In genomic region chr17:29141484-29141835, GRCh38 we compare ENCODE assay signal across 10 cellular contexts. TPM values are rescaled to one million over a fixed set of nuclear protein-coding genes. Genes with fewer than 3 reads are reported as not detected.
DNase-seq lines count a peak whose midpoint lies in the region; ATAC-seq and TF ChIP-seq lines count a peak whose summit lies in the region.
"Had no signal": no experiment of that assay in that cellular context is flagged by ENCODE, and none has a peak within 500 bp of the region (broad histone marks: within the 10 kb centered on the region; RNA-seq: fewer than 3 reads in every experiment).

No MANE protein-coding gene starts in this region.

- DNase-seq in activated CD4-positive, alpha-beta T cell treated with anti-CD3 and anti-CD28 coated beads for 48 hours, result peak; percentile 20
- no peak for DNase-seq in activated CD4-positive, alpha-beta T cell treated with anti-CD3 and anti-CD28 coated beads, Interleukin-2, amount 50 U/mL, for 4 hours
- DNase-seq in activated B cell treated with CpG ODN at 0.5 μM for 24 hours, result no peak
- DNase-seq in Ammon's horn (ENCODE audit: low spot score), result no peak
- DNase-seq in NCI-H2081 (lab: John Stamatoyannopoulos, UW), result no peak

- H3K27me3 ChIP-seq in iPS-15b (ENCODE audit: control insufficient read depth, insufficient read depth, low read length) (no peaks in the 10 kb centered on the region), stomach smooth muscle (ENCODE audit: control insufficient read depth in 1 of 2, insufficient read depth in 2 of 2, low read length in 2 of 2) (no peaks in the 10 kb centered on the region)

- H3K4me3 ChIP-seq in iPS-15b (ENCODE audit: low read depth, low read length) (no peak overlapping the region), stomach smooth muscle (ENCODE audit: low read length in 2 of 2) (peak overlapping the region in 1 of 2 donors; percentile 22)
- H3K4me3 ChIP-seq: A549, HAP-1 had no signal

- H3K27ac Mint-ChIP-seq in activated B cell treated with CpG ODN at 0.5 μM for 24 hours, result peak overlapping the region; percentile 97

- TF ChIP-seq CTCF in activated B cell treated with CpG ODN at 0.5 μM for 24 hours (IDR thresholded peaks at IDR 0.05), result no peak

- peaks cover 8% of the 10 kb centered on the region for H3K36me3 Mint-ChIP-seq in activated B cell treated with CpG ODN at 0.5 μM for 24 hours (ENCODE audit: low read depth)

- CTCF ChIA-PET in activated B cell treated with CpG ODN at 0.5 μM for 24 hours (lab: Charles Lee), result interaction anchor here (1.6 to 4.5 kb wide), 3 partner anchors 17 to 39 kb away, joined by 5 to 36 read pairs (median 7); partner anchors contain the start of gene MYO18A

- H3K9ac ChIP-seq in iPS-15b (ENCODE audit: low read depth, low read length), result peak overlapping the region; percentile 24
- H3K9ac ChIP-seq in stomach smooth muscle (ENCODE audit: low read length in 2 of 2), result peak overlapping the region in 1 of 2 donors; percentile 36

- H3K27me3 Mint-ChIP-seq in activated B cell treated with CpG ODN at 0.5 μM for 24 hours, result no peaks in the 10 kb centered on the region

- peaks cover 2% of the 10 kb centered on the region for H3K36me3 ChIP-seq in iPS-15b (ENCODE audit: control insufficient read depth, insufficient read depth, low read length)
- H3K36me3 ChIP-seq in stomach smooth muscle (ENCODE audit: control insufficient read depth in 2 of 2, insufficient read depth in 2 of 2, low read length in 2 of 2), result peaks cover 0 to 3% of the 10 kb centered on the region in 2 donors
- H3K36me3 ChIP-seq: HAP-1 had no signal

- peaks cover 75% of the 10 kb centered on the region for H3K4me1 Mint-ChIP-seq in activated B cell treated with CpG ODN at 0.5 μM for 24 hours

- intact Hi-C loops in activated B cell treated with CpG ODN at 0.5 μM for 24 hours (cut with micrococcal nuclease), result loop anchor here (2.0 to 10.0 kb wide), 4 partner anchors 153 to 473 kb away; partner anchors contain the start of genes ABHD15, NUFIP2, TAOK1 and TP53I13

- H3K9me3 ChIP-seq in iPS-15b (ENCODE audit: control insufficient read depth, insufficient read depth, low read length) (no peaks in the 10 kb centered on the region), stomach smooth muscle (ENCODE audit: control insufficient read depth in 2 of 2, low read length in 2 of 2) (no peaks in the 10 kb centered on the region)
- H3K9me3 ChIP-seq: A549, HAP-1 had no signal

- no peaks in the 10 kb centered on the region for H3K9me3 Mint-ChIP-seq in activated B cell treated with CpG ODN at 0.5 μM for 24 hours

- H3K27ac ChIP-seq in stomach smooth muscle (ENCODE audit: low read length), result peak overlapping the region; percentile 78

- H3K4me1 ChIP-seq in iPS-15b (ENCODE audit: control insufficient read depth, insufficient read depth, low read length), result peaks cover 18% of the 10 kb centered on the region
- peaks cover 42% of the 10 kb centered on the region for H3K4me1 ChIP-seq in stomach smooth muscle (ENCODE audit: control insufficient read depth, insufficient read depth, low read length)

- POLR2A ChIA-PET in activated B cell treated with CpG ODN at 0.5 μM for 24 hours (lab: Charles Lee), result interaction anchor here (0.6 to 1.4 kb wide), 6 partner anchors 10 to 954 kb away, joined by 3 to 7 read pairs (median 6); no protein-coding TSS in a partner anchor

- H3K4me3 Mint-ChIP-seq in activated B cell treated with CpG ODN at 0.5 μM for 24 hours, result peak overlapping the region; percentile 88

- no peak for ATAC-seq in activated B cell treated with CpG ODN at 0.5 μM for 24 hours (ENCODE audit: low read depth)
- no peak for ATAC-seq in HG02885 (IDR thresholded peaks at IDR 0.05; ENCODE audit: poor library complexity, unreplicated experiment)
- ATAC-seq: A549 had no signal

RNA-seq across cellular contexts. Expression of gene MYO18A, which starts 38.7 kb away (rescaled TPM):
- total RNA-seq in activated B cell treated with CpG ODN at 0.5 μM for 24 hours, result 67.8 and 79.8 TPM in 2 replicates
